Comparison of ENCODE assay signal across 15 cellular contexts in the genomic region with DNA sequence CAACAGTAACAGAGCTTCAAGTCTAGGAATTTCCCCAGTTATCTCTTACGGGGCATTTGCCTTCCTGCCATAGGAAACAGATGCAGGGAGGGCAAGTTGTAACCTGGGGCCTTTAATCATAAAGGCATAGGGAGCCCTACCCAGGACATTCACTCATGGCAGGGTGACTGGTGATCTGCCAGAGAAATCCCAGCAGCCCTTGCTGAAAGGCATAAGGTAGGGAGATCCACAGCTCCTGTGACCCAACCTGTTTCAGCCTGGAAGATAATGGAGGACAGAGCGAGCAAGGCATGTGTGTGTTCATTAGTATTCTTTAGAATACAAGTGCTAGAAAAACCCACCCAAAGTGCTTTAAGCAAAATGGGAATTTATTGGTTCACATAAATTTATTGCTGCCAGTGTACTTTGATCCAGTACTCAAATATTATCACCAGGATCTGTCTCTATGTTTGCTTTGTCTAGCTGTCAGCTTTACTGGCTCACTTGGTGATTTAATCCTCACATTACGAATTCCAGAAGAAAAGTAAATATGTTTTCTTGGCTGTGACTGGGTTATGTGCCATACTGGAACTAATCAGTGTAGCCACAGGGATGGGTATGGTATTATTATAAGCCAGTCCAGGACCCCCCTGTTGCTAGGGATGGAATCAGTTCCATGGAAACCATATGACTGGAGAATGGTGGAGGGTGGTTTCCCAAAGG. TPM values are rescaled to one million over a fixed set of nuclear protein-coding genes. Genes with fewer than 3 reads are reported as not detected.
DNase-seq lines count a peak whose midpoint lies in the region; ATAC-seq and TF ChIP-seq lines count a peak whose summit lies in the region.
"Had no signal": no experiment of that assay in that cellular context is flagged by ENCODE, and none has a peak within 500 bp of the region (broad histone marks: within the 10 kb centered on the region; RNA-seq: fewer than 3 reads in every experiment).

No MANE protein-coding gene starts in this region.

- no TSS peak for BruUV-seq in Calu3 (replicated peaks; lab: Mats Ljungman, UMichigan)

- H3K27ac ChIP-seq in VCaP, result peak overlapping the region; percentile 58
- H3K27ac ChIP-seq in substantia nigra (ENCODE audit: low read depth, low read length, poor library complexity, severe bottlenecking), result no peak overlapping the region
- H3K27ac ChIP-seq: cardiac muscle cell, esophagus muscularis mucosa, suprapubic skin had no signal

- ATAC-seq in GM21526 (IDR thresholded peaks at IDR 0.05; ENCODE audit: low FRiP score, unreplicated experiment), result no peak

- DNase-seq in Calu3 (peak; percentile 2), HuH-7 (ENCODE audit: low spot score) (peak; percentile 14), mesothelial cell of epicardium (ENCODE audit: low spot score in 2 of 2, unreplicated experiment in 2 of 2) (no peak), T1000 (lab: John Stamatoyannopoulos, UW) (no peak), substantia nigra (lab: John Stamatoyannopoulos, UW) (no peak), mesenteric fat pad (ENCODE audit: low spot score) (no peak)
- DNase-seq: activated CD4-positive, alpha-beta T cell treated with anti-CD3 and anti-CD28 coated beads, Interleukin-2, amount 10 ng/mL, durations not matched to agents 24 days and 14 days; CD4-positive, alpha-beta memory T cell; right cardiac atrium; T-helper 1 cell had no signal

- H3K27me3 Mint-ChIP-seq in Calu3 (ENCODE audit: unreplicated experiment) (no peaks in the 10 kb centered on the region), mesothelial cell of epicardium (ENCODE audit: low read depth) (no peaks in the 10 kb centered on the region)
- H3K27me3 Mint-ChIP-seq: activated CD4-positive, alpha-beta T cell treated with anti-CD3 and anti-CD28 coated beads, Interleukin-2, amount 10 ng/mL, durations not matched to agents 24 days and 14 days had no signal

- H3K4me3 Mint-ChIP-seq in Calu3 (ENCODE audit: low read depth, unreplicated experiment) (no peak overlapping the region), mesothelial cell of epicardium (no peak overlapping the region)
- H3K4me3 Mint-ChIP-seq: activated CD4-positive, alpha-beta T cell treated with anti-CD3 and anti-CD28 coated beads, Interleukin-2, amount 10 ng/mL, durations not matched to agents 24 days and 14 days; CD4-positive, alpha-beta memory T cell had no signal

- H3K9me3 Mint-ChIP-seq in Calu3 (ENCODE audit: low read depth, unreplicated experiment) (no peaks in the 10 kb centered on the region), mesothelial cell of epicardium (peaks cover 8% of the 10 kb centered on the region)
- H3K9me3 Mint-ChIP-seq: activated CD4-positive, alpha-beta T cell treated with anti-CD3 and anti-CD28 coated beads, Interleukin-2, amount 10 ng/mL, durations not matched to agents 24 days and 14 days; CD4-positive, alpha-beta memory T cell had no signal

- TF ChIP-seq CTCF in Calu3 (IDR thresholded peaks at IDR 0.05; ENCODE audit: unreplicated experiment), result no peak
- no peak for TF ChIP-seq CTCF in VCaP (conservative IDR thresholded peaks at IDR 0.05)
- TF ChIP-seq CTCF in mesothelial cell of epicardium (IDR thresholded peaks at IDR 0.05; ENCODE audit: unreplicated experiment), result no peak

- H3K27ac Mint-ChIP-seq in Calu3 (ENCODE audit: unreplicated experiment), result no peak overlapping the region
- H3K27ac Mint-ChIP-seq in mesothelial cell of epicardium, result peak overlapping the region; percentile 86
- H3K27ac Mint-ChIP-seq: activated CD4-positive, alpha-beta T cell treated with anti-CD3 and anti-CD28 coated beads, Interleukin-2, amount 10 ng/mL, durations not matched to agents 24 days and 14 days; CD4-positive, alpha-beta memory T cell had no signal

- intact Hi-C loops in Calu3 (cut with micrococcal nuclease; ENCODE audit: unreplicated experiment), result no loop called here

- peaks cover 17% of the 10 kb centered on the region for H3K4me1 Mint-ChIP-seq in Calu3 (ENCODE audit: low read depth, unreplicated experiment)
- H3K4me1 Mint-ChIP-seq in mesothelial cell of epicardium, result peaks cover 32% of the 10 kb centered on the region
- H3K4me1 Mint-ChIP-seq: activated CD4-positive, alpha-beta T cell treated with anti-CD3 and anti-CD28 coated beads, Interleukin-2, amount 10 ng/mL, durations not matched to agents 24 days and 14 days; CD4-positive, alpha-beta memory T cell had no signal

- CTCF ChIA-PET in Calu3 (lab: Charles Lee), result no interaction called here

- H3K36me3 Mint-ChIP-seq in Calu3 (ENCODE audit: insufficient read depth, unreplicated experiment) (no peaks in the 10 kb centered on the region), mesothelial cell of epicardium (no peaks in the 10 kb centered on the region)
- H3K36me3 Mint-ChIP-seq: CD4-positive, alpha-beta memory T cell had no signal

RNA-seq across cellular contexts. Expression of gene AKAP6, which starts 21.1 kb away (rescaled TPM):
- total RNA-seq in Calu3 (2022) (2.2 and 2.8 TPM in 2 replicates), mesothelial cell of epicardium (7.3 to 8.5 TPM (median 7.8 TPM) in 3 replicates), mesenteric fat pad (1.5 TPM)

Comparison
In these comparisons a context has a peak if more than half of its experiments do, and no peak if none do; other contexts are left out.
1. DNase-seq: peak in Calu3 (single experiment) and HuH-7 (single experiment); none in mesothelial cell of epicardium (0 of 2), T1000 (single experiment), substantia nigra (0 of 49) and mesenteric fat pad (single experiment).